1 cellular context compared by ENCODE assay signal in genomic region chr3:42701371-42702065, GRCh38.
TF ChIP-seq lines count a peak whose summit lies in the region.

No MANE protein-coding gene starts in this region.

TF ChIP-seq in HepG2, 621 proteins besides CTCF, POLR2A, EP300 and RAD21 (continued from another document and continues in another):
- TF ChIP-seq, protein P1, sequence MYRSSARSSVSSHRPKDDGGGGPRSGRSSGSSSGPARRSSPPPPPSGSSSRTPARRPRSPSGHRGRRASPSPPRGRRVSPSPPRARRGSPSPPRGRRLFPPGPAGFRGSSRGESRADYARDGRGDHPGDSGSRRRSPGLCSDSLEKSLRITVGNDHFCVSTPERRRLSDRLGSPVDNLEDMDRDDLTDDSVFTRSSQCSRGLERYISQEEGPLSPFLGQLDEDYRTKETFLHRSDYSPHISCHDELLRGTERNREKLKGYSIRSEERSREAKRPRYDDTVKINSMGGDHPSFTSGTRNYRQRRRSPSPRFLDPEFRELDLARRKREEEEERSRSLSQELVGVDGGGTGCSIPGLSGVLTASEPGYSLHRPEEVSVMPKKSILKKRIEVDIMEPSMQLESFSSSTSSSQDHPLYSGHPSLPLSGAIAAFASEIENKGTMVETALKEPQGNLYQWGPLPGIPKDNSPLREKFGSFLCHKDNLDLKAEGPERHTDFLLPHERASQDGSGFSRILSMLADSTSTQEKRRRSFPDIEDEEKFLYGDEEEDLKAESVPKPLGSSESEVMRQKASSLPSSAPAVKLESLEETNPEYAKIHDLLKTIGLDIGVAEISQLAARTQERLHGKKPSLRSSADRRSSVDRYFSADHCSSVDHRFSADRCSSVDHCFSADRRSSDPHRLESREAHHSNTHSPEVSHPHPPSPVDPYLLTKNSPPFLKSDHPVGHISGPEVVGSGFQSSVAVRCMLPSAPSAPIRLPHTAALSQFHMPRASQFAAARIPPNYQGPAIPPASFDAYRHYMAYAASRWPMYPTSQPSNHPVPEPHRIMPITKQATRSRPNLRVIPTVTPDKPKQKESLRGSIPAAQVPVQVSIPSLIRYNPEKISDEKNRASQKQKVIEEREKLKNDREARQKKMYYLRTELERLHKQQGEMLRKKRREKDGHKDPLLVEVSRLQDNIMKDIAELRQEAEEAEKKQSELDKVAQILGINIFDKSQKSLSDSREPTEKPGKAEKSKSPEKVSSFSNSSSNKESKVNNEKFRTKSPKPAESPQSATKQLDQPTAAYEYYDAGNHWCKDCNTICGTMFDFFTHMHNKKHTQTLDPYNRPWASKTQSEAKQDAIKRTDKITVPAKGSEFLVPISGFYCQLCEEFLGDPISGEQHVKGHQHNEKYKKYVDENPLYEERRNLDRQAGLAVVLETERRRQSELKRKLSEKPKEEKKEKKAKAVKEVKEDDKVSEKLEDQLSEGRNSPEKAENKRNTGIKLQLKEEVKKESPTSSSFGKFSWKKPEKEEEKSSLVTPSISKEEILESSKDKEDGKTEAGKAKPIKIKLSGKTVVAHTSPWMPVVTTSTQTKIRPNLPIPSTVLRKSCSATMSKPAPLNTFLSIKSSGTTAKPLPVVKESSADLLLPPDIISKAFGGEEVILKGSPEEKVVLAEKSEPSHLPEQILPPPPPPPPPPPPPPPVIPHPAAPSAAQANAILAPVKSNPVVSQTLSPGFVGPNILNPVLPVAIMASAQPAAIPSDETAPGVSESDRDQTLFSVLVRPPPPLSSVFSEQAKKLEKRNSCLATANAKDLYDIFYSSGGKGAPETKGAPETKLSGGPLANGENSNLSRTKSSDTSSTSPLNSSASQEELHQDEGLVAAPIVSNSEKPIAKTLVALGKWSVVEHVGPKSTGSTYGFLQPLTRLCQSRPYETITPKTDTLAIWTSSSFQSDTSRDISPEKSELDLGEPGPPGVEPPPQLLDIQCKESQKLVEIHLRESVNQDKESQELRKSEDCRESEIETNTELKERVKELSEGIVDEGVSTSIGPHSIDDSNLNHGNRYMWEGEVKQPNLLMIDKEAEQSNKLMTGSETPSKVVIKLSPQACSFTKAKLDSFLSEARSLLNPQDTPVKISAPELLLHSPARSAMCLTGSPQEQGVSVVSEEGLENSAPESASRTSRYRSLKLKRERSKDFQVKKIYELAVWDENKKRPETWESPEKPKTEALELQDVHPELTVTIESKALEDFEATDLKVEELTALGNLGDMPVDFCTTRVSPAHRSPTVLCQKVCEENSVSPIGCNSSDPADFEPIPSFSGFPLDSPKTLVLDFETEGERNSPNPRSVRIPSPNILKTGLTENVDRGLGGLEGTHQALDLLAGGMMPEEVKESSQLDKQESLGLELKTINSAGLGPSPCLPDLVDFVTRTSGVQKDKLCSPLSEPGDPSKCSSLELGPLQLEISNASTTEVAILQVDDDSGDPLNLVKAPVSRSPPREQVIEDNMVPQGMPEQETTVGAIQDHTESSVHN (CRISPR knock-in tag; IDR thresholded peaks at IDR 0.05), result no peak; the same call in 1 of the 2 replicates
- TF ChIP-seq CEBPG (CRISPR knock-in tag; IDR thresholded peaks at IDR 0.05) (no peak), ZIK1 (CRISPR knock-in tag; IDR thresholded peaks at IDR 0.05; ENCODE audit: borderline replicate concordance, low read depth) (peak; percentile 91), HNF1B (CRISPR knock-in tag; IDR thresholded peaks at IDR 0.05) (no peak), NFKBIZ (CRISPR knock-in tag; IDR thresholded peaks at IDR 0.05) (peak; percentile 65; the same call in 1 of the 2 replicates), ZMYM3 (CRISPR knock-in tag; IDR thresholded peaks at IDR 0.05) (no peak), FLYWCH1 (CRISPR knock-in tag; IDR thresholded peaks at IDR 0.05) (no peak), KDM5A (IDR thresholded peaks at IDR 0.05; ENCODE audit: borderline replicate concordance, low read length) (no peak), ZNF180 (CRISPR knock-in tag; IDR thresholded peaks at IDR 0.05; ENCODE audit: borderline replicate concordance, low read depth) (peak; percentile 69; the same call in 1 of the 2 replicates), GRHL1 (CRISPR knock-in tag; conservative IDR thresholded peaks at IDR 0.05) (no peak), ZNF138 (CRISPR knock-in tag; IDR thresholded peaks at IDR 0.05; ENCODE audit: low read depth) (peak; percentile 83; the same call in 1 of the 2 replicates), ARID5B (CRISPR knock-in tag; IDR thresholded peaks at IDR 0.05) (peak; percentile 59), MTF1 (CRISPR knock-in tag; IDR thresholded peaks at IDR 0.05) (peak; percentile 59; the same call in 1 of the 2 replicates), TEAD3 (CRISPR knock-in tag; optimal IDR thresholded peaks at IDR 0.05; ENCODE audit: borderline replicate concordance) (peak; percentile 55), STAT5B (CRISPR knock-in tag; IDR thresholded peaks at IDR 0.05) (0 out of 2 replicates have a peak, but pooled peaks have one; percentile 65), ZFYVE20 (CRISPR knock-in tag; IDR thresholded peaks at IDR 0.05; ENCODE audit: borderline replicate concordance, low read depth) (peak; percentile 30; the same call in 1 of the 2 replicates), ZNF205 (CRISPR knock-in tag; IDR thresholded peaks at IDR 0.05) (0 out of 2 replicates have a peak, but pooled peaks have one; percentile 61), MEIS1 (CRISPR knock-in tag; IDR thresholded peaks at IDR 0.05; ENCODE audit: borderline replicate concordance) (no peak), SOX13 (IDR thresholded peaks at IDR 0.05) (no peak), SOX13 (CRISPR knock-in tag; conservative IDR thresholded peaks at IDR 0.05 in 1 of 2, IDR thresholded peaks at IDR 0.05 in 1 of 2) (peak in 1 of 2 experiments; percentile 57; a peak in 2 of 4 replicates), ZNF674 (CRISPR knock-in tag; IDR thresholded peaks at IDR 0.05; ENCODE audit: low read depth) (peak; percentile 84; the same call in 1 of the 2 replicates), JUN (CRISPR knock-in tag; IDR thresholded peaks at IDR 0.05) (0 out of 2 replicates have a peak, but pooled peaks have one; percentile 28), POLR2AphosphoS5 (IDR thresholded peaks at IDR 0.05; ENCODE audit: low read depth, low read length) (no peak), XRCC5 (optimal IDR thresholded peaks at IDR 0.05; ENCODE audit: low read length) (no peak), KLF16 (CRISPR knock-in tag; IDR thresholded peaks at IDR 0.05) (peak in 1 of 2 experiments; percentile 92; a peak in 2 of 4 replicates), FOXK2 (IDR thresholded peaks at IDR 0.05) (no peak), ZNF326 (CRISPR knock-in tag; IDR thresholded peaks at IDR 0.05; ENCODE audit: borderline replicate concordance) (no peak), CEBPB (IDR thresholded peaks at IDR 0.05; ENCODE audit: borderline replicate concordance, low read depth, low read length) (no peak)
- TF ChIP-seq, protein P2, sequence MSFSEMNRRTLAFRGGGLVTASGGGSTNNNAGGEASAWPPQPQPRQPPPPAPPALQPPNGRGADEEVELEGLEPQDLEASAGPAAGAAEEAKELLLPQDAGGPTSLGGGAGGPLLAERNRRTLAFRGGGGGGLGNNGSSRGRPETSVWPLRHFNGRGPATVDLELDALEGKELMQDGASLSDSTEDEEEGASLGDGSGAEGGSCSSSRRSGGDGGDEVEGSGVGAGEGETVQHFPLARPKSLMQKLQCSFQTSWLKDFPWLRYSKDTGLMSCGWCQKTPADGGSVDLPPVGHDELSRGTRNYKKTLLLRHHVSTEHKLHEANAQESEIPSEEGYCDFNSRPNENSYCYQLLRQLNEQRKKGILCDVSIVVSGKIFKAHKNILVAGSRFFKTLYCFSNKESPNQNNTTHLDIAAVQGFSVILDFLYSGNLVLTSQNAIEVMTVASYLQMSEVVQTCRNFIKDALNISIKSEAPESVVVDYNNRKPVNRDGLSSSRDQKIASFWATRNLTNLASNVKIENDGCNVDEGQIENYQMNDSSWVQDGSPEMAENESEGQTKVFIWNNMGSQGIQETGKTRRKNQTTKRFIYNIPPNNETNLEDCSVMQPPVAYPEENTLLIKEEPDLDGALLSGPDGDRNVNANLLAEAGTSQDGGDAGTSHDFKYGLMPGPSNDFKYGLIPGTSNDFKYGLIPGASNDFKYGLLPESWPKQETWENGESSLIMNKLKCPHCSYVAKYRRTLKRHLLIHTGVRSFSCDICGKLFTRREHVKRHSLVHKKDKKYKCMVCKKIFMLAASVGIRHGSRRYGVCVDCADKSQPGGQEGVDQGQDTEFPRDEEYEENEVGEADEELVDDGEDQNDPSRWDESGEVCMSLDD (CRISPR knock-in tag; IDR thresholded peaks at IDR 0.05; ENCODE audit: borderline replicate concordance), result peak; percentile 79
- TF ChIP-seq, protein P3, sequence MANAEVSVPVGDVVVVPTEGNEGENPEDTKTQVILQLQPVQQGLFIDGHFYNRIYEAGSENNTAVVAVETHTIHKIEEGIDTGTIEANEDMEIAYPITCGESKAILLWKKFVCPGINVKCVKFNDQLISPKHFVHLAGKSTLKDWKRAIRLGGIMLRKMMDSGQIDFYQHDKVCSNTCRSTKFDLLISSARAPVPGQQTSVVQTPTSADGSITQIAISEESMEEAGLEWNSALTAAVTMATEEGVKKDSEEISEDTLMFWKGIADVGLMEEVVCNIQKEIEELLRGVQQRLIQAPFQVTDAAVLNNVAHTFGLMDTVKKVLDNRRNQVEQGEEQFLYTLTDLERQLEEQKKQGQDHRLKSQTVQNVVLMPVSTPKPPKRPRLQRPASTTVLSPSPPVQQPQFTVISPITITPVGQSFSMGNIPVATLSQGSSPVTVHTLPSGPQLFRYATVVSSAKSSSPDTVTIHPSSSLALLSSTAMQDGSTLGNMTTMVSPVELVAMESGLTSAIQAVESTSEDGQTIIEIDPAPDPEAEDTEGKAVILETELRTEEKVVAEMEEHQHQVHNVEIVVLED (CRISPR knock-in tag; IDR thresholded peaks at IDR 0.05; ENCODE audit: borderline replicate concordance), result no peak
- TF ChIP-seq, protein P4, sequence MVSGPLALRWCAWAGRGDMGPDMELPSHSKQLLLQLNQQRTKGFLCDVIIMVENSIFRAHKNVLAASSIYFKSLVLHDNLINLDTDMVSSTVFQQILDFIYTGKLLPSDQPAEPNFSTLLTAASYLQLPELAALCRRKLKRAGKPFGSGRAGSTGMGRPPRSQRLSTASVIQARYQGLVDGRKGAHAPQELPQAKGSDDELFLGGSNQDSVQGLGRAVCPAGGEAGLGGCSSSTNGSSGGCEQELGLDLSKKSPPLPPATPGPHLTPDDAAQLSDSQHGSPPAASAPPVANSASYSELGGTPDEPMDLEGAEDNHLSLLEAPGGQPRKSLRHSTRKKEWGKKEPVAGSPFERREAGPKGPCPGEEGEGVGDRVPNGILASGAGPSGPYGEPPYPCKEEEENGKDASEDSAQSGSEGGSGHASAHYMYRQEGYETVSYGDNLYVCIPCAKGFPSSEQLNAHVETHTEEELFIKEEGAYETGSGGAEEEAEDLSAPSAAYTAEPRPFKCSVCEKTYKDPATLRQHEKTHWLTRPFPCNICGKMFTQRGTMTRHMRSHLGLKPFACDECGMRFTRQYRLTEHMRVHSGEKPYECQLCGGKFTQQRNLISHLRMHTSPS (CRISPR knock-in tag; IDR thresholded peaks at IDR 0.05; ENCODE audit: low read depth), result peak; percentile 90
- TF ChIP-seq, protein P5, sequence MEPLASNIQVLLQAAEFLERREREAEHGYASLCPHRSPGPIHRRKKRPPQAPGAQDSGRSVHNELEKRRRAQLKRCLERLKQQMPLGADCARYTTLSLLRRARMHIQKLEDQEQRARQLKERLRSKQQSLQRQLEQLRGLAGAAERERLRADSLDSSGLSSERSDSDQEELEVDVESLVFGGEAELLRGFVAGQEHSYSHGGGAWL (CRISPR knock-in tag; IDR thresholded peaks at IDR 0.05), result peak; percentile 97
